Comparison of ENCODE assay signal across 8 cellular contexts in the genomic region with DNA sequence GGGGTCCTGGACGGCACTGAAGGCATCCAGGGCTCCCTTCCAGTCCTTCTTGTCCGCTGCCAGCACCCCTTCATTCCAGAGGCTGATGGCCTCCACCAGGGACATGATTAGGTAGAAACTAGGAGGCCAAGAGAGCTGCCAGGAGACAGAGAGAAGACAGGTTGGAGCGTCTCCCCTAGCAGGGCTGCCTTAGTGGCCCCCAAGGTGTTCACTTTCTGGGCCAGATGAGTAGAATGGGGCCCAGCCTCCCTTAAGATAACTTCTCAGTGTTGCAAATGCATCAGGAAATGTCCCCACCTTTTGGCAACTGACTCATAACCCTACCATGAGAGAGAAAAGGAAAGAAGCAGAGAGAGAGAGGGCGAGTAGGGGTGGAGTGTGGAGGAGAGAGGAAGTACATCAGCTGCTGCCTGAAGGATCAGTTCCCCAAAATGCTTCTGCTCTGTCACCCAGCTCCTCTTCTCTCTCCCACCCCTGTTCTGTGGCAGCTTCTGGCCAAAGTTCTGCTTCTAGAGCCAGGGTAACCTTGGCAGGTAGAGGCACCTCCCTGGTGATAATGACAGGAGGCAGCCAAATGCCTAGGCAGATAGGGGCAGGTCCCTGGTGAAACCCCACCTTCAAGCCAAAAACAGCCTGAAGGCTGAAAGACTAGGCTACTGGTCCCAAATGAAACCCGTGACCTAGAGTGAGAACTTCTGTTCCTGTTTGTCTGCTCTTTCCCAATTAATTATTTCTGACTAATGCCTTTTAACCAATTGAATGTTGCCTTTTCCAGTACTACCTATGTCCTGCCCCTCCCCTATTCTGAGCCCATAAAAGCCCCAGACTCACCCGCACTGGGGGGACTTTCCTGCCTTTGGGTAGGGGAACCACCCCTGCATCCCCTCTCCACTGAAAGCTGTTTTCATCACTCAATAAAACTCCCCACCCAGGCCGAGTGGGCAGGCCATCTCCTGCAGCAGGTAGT. TPM values are rescaled to one million over a fixed set of nuclear protein-coding genes. Genes with fewer than 3 reads are reported as not detected.
DNase-seq lines count a peak whose midpoint lies in the region; ATAC-seq and TF ChIP-seq lines count a peak whose summit lies in the region.

A gene with protein sequence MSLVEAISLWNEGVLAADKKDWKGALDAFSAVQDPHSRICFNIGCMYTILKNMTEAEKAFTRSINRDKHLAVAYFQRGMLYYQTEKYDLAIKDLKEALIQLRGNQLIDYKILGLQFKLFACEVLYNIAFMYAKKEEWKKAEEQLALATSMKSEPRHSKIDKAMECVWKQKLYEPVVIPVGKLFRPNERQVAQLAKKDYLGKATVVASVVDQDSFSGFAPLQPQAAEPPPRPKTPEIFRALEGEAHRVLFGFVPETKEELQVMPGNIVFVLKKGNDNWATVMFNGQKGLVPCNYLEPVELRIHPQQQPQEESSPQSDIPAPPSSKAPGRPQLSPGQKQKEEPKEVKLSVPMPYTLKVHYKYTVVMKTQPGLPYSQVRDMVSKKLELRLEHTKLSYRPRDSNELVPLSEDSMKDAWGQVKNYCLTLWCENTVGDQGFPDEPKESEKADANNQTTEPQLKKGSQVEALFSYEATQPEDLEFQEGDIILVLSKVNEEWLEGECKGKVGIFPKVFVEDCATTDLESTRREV (minus strand): TSS at position 235 of the 967 bp plus-strand sequence. CDS start 130 bp downstream, at position 105.

- H3K27me3 Mint-ChIP-seq in H9 (ENCODE audit: low read depth) = no peaks in the 10 kb centered on the region

- H3K27ac Mint-ChIP-seq in H9 = no peak within 1 kb of the TSS; a peak in 1 of 7 replicates

- no peaks in the 10 kb centered on the region for H3K9me3 Mint-ChIP-seq in H9

- H2AFZ ChIP-seq in Karpas-422 (ENCODE audit: low read length) (peak within 1 kb of the TSS; percentile 93), H9 (ENCODE audit: low read length) (no peak within 1 kb of the TSS)

- H3T11ph ChIP-seq in H9 (ENCODE audit: low read length) = no peak within 1 kb of the TSS

- no peak within 1 kb of the TSS for H2BK15ac ChIP-seq in H9 (ENCODE audit: low read depth, low read length)

- H3K4me2 ChIP-seq in Karpas-422 (ENCODE audit: low read depth, low read length, poor library complexity, severe bottlenecking) = peak within 1 kb of the TSS; percentile 70
- no peak within 1 kb of the TSS for H3K4me2 ChIP-seq in H9 (ENCODE audit: insufficient read depth, insufficient read length, low read length)

- H4K91ac ChIP-seq in H9 (ENCODE audit: insufficient read length, low read depth, low read length) = no peak within 1 kb of the TSS

- no peak within 1 kb of the TSS for H4K8ac ChIP-seq in H9 (replicated peaks; ENCODE audit: insufficient read length, low read depth, low read length)

- intact Hi-C loops in mucosa of descending colon (cut with DNase I, micrococcal nuclease) = no loop called here

- TF ChIP-seq POLR2A in GM18505 (IDR thresholded peaks at IDR 0.05; ENCODE audit: borderline replicate concordance, extremely low read depth, insufficient read depth, insufficient read length) = peak; percentile 66

- H3K4me1 ChIP-seq in Karpas-422 (ENCODE audit: low read length) (peaks cover 49% of the 10 kb centered on the region), mucosa of descending colon (ENCODE audit: low read depth) (peaks cover 9% of the 10 kb centered on the region), H9 (ENCODE audit: insufficient read depth, low read length) (peaks cover 4% of the 10 kb centered on the region; the same call in 1 of the 2 replicates)

- no peak within 1 kb of the TSS for H2BK120ac ChIP-seq in H9 (ENCODE audit: low read depth, low read length, poor library complexity, severe bottlenecking)

- no peaks in the 10 kb centered on the region for H3K27me3 ChIP-seq in Karpas-422 (ENCODE audit: low read length)
- no peaks in the 10 kb centered on the region for H3K27me3 ChIP-seq in H9 (ENCODE audit: insufficient read depth, low read length)

- ATAC-seq in GM18505 (IDR thresholded peaks at IDR 0.05; ENCODE audit: unreplicated experiment) (peak; percentile 77), GM21737 (IDR thresholded peaks at IDR 0.05; ENCODE audit: unreplicated experiment) (peak; percentile 78), mucosa of descending colon (peak; percentile 83)

- WGBS in adipose tissue, 3 donors = 53 to 81% (median 64%) methylated on average over 7 of the region's 7 CpGs
- no CpG with 5 or more reads among the region's 7 CpGs for WGBS in H9 (ENCODE audit: extremely low coverage, insufficient read length, low lambda C conversion rate)

- H3K14ac ChIP-seq in H9 (ENCODE audit: insufficient read depth, low read length) = no peak within 1 kb of the TSS

- no peaks in the 10 kb centered on the region for H3K9me2 ChIP-seq in Karpas-422 (replicated peaks; ENCODE audit: insufficient read depth, low read length)

- H3K23me2 ChIP-seq in H9 (ENCODE audit: insufficient read length, low read depth, low read length, poor library complexity, severe bottlenecking) = no peaks in the 10 kb centered on the region

- no peaks in the 10 kb centered on the region for H3K36me3 Mint-ChIP-seq in H9 (ENCODE audit: insufficient read depth in 1 of 3, low read depth in 3 of 3)

- TF ChIP-seq CTCF in mucosa of descending colon (IDR thresholded peaks at IDR 0.05) = no peak
- no peak for TF ChIP-seq CTCF in H9 (conservative IDR thresholded peaks at IDR 0.05)

- no peak within 1 kb of the TSS for H4K5ac ChIP-seq in H9 (ENCODE audit: insufficient read length, low read depth, low read length)

- H3K9ac ChIP-seq in Karpas-422 (ENCODE audit: low read length) (peak within 1 kb of the TSS; percentile 58), H9 (ENCODE audit: extremely low read depth, insufficient read length, low read length) (no peak within 1 kb of the TSS)

- H3K9me3 ChIP-seq in Karpas-422 (ENCODE audit: low read length) = no peaks in the 10 kb centered on the region
- H3K9me3 ChIP-seq in mucosa of descending colon = no peaks in the 10 kb centered on the region
- H3K9me3 ChIP-seq in H9 (ENCODE audit: control insufficient read depth, low read depth, low read length) = no peaks in the 10 kb centered on the region

- H3K36me3 ChIP-seq in Karpas-422 (ENCODE audit: insufficient read depth, low read length) = no peaks in the 10 kb centered on the region
- H3K36me3 ChIP-seq in mucosa of descending colon (ENCODE audit: low read depth) = no peaks in the 10 kb centered on the region

- H3K18ac ChIP-seq in H9 (ENCODE audit: insufficient read length, low read depth, low read length) = no peak within 1 kb of the TSS

- DNase-seq in Karpas-422 (peak; percentile 91), mucosa of descending colon (peak in 1 of 3 donors; percentile 31), NCI-H524 (lab: John Stamatoyannopoulos, UW) (no peak), NCI-H446 (lab: John Stamatoyannopoulos, UW) (no peak), H9 (no peak)

- no peak within 1 kb of the TSS for H3K23ac ChIP-seq in H9 (ENCODE audit: insufficient read length, low read depth, low read length)

- H2BK5ac ChIP-seq in H9 (ENCODE audit: insufficient read length, low read length) = no peak within 1 kb of the TSS

- H2AK5ac ChIP-seq in H9 (ENCODE audit: insufficient read length, low read length) = no peak within 1 kb of the TSS

- H3K4me1 Mint-ChIP-seq in H9 = peaks cover 36 to 39% of the 10 kb centered on the region in 2 experiments

- H2BK12ac ChIP-seq in H9 (ENCODE audit: insufficient read length, low read depth, low read length) = no peak within 1 kb of the TSS

- H4K20me1 ChIP-seq in Karpas-422 (ENCODE audit: insufficient read depth, low read depth, low read length) (no peaks in the 10 kb centered on the region), H9 (ENCODE audit: control insufficient read depth, insufficient read depth, insufficient read length) (no peaks in the 10 kb centered on the region)

- H3K56ac ChIP-seq in H9 (ENCODE audit: insufficient read length, low read depth, low read length) = no peak within 1 kb of the TSS

- peak within 1 kb of the TSS; percentile 66 for H3K27ac ChIP-seq in Karpas-422 (ENCODE audit: low read length)
- peak within 1 kb of the TSS; percentile 35 for H3K27ac ChIP-seq in adipose tissue (ENCODE audit: low read depth, low read length)
- no peak within 1 kb of the TSS for H3K27ac ChIP-seq in H9 (ENCODE audit: insufficient read length, low read depth, low read length)

- H3K79me2 ChIP-seq in Karpas-422 (ENCODE audit: low read length) = no peaks in the 10 kb centered on the region
- H3K79me2 ChIP-seq in H9 (ENCODE audit: insufficient read depth, low read length) = no peaks in the 10 kb centered on the region

- peak within 1 kb of the TSS; percentile 53 for H3K4me3 ChIP-seq in Karpas-422 (ENCODE audit: low read length)
- H3K4me3 ChIP-seq in mucosa of descending colon = no peak within 1 kb of the TSS

- H2BK20ac ChIP-seq in H9 (ENCODE audit: low read depth, low read length, poor library complexity, severe bottlenecking) = no peak within 1 kb of the TSS

- H3K4me3 Mint-ChIP-seq in H9 = no peak within 1 kb of the TSS

- no peaks in the 10 kb centered on the region for H3K79me1 ChIP-seq in H9 (ENCODE audit: insufficient read depth, low read depth, low read length, poor library complexity, severe bottlenecking)

- no peak within 1 kb of the TSS for H3K4ac ChIP-seq in H9 (ENCODE audit: low read depth, low read length)

RNA-seq across cellular contexts. Expression of the gene that starts here (rescaled TPM):
- total RNA-seq in Karpas-422 (2014; rRNA removed; shearing (Covaris generic); ENCODE audit: low replicate concordance) = 7.0 and 13.5 TPM in 2 replicates
- 10 to 100 TPM in 2 of 3 donors, 1 to 10 TPM in 1; 4.0 to 30.8 (median 22.5) TPM for polyA plus RNA-seq in adipose tissue
- 1 to 10 TPM; 2.0 to 8.9 (median 8.3) TPM for total RNA-seq in mucosa of descending colon
- not detected in 2 replicates for total RNA-seq in H9 (2021)
